13 cellular contexts compared by ENCODE assay signal in genomic region chr7:148540041-148540738, GRCh38. TPM values are rescaled to one million over a fixed set of nuclear protein-coding genes. Genes with fewer than 3 reads are reported as not detected.
DNase-seq lines count a peak whose midpoint lies in the region; ATAC-seq, FAIRE-seq and TF ChIP-seq lines count a peak whose summit lies in the region.
"Had no signal": no experiment of that assay in that cellular context is flagged by ENCODE, and none has a peak within 500 bp of the region (broad histone marks: within the 10 kb centered on the region; RNA-seq: fewer than 3 reads in every experiment).

No MANE protein-coding gene starts in this region.

- H3F3A ChIP-seq in MM.1S (ENCODE audit: insufficient read depth, low read length): no peaks in the 10 kb centered on the region; the same call in 1 of the 2 replicates

- H3K79me2 ChIP-seq in fibroblast of lung (ENCODE audit: control insufficient read depth, insufficient read depth, low read length) (no peaks in the 10 kb centered on the region), MM.1S (ENCODE audit: low read length) (no peaks in the 10 kb centered on the region)

- H3K9ac ChIP-seq in fibroblast of lung (ENCODE audit: insufficient read depth, low read length) (no peak overlapping the region), MM.1S (ENCODE audit: low read length) (no peak overlapping the region)

- H2AFZ ChIP-seq in fibroblast of lung (ENCODE audit: low read length) (peak overlapping the region; percentile 18), MM.1S (ENCODE audit: low read length) (no peak overlapping the region)

- peak overlapping the region in 1 of 4 experiments; percentile 20 for H3K4me3 ChIP-seq in fibroblast of lung (replicated peaks in 1 of 4; ENCODE audit: control extremely low read depth in 1 of 4, insufficient read depth in 1 of 4, low read depth in 3 of 4, low read length in 4 of 4)
- no peak overlapping the region for H3K4me3 ChIP-seq in MM.1S (ENCODE audit: low read length)
- H3K4me3 ChIP-seq: lung, SJCRH30 had no signal

- H4K20me1 ChIP-seq in fibroblast of lung (ENCODE audit: control insufficient read depth, extremely low read depth, insufficient read depth, low read length) (no peaks in the 10 kb centered on the region), MM.1S (ENCODE audit: insufficient read depth, low read length) (no peaks in the 10 kb centered on the region)

- H3K4me1 ChIP-seq in fibroblast of lung (ENCODE audit: control insufficient read depth, extremely low read depth, insufficient read depth, low read length): peaks cover 4% of the 10 kb centered on the region
- H3K4me1 ChIP-seq in MM.1S (ENCODE audit: low read length): no peaks in the 10 kb centered on the region
- H3K4me1 ChIP-seq: SJCRH30 had no signal

- TF ChIP-seq CTCF in fibroblast of lung (conservative IDR thresholded peaks at IDR 0.05 in 1 of 2, IDR thresholded peaks at IDR 0.05 in 1 of 2; ENCODE audit: low read depth in 1 of 2, low read length in 2 of 2): no peak
- TF ChIP-seq CTCF in MM.1S (IDR thresholded peaks at IDR 0.05; ENCODE audit: low read length): no peak

- H3K27me3 ChIP-seq in fibroblast of lung (ENCODE audit: control insufficient read depth, insufficient read depth, low read length): no peaks in the 10 kb centered on the region
- H3K27me3 ChIP-seq in MM.1S (replicated peaks; ENCODE audit: insufficient read depth, low read length): no peaks in the 10 kb centered on the region

- H3K27ac ChIP-seq in fibroblast of lung (ENCODE audit: insufficient read depth, low read length) (peak overlapping the region; percentile 66), MM.1S (ENCODE audit: low read length) (no peak overlapping the region)
- H3K27ac ChIP-seq: SJCRH30 had no signal

- H3K36me3 ChIP-seq in fibroblast of lung (ENCODE audit: control insufficient read depth, insufficient read depth, low read length) (no peaks in the 10 kb centered on the region), MM.1S (replicated peaks; ENCODE audit: insufficient read depth, low read length) (no peaks in the 10 kb centered on the region)
- H3K36me3 ChIP-seq: SJCRH30 had no signal

- H3K4me2 ChIP-seq in fibroblast of lung (ENCODE audit: extremely low read depth, insufficient read depth, low read length): peak overlapping the region; percentile 46
- H3K4me2 ChIP-seq in MM.1S (ENCODE audit: low read depth, low read length): no peak overlapping the region

- H3K9me2 ChIP-seq in MM.1S (replicated peaks; ENCODE audit: insufficient read depth, low read length): no peaks in the 10 kb centered on the region

- H3K9me3 ChIP-seq in fibroblast of lung (ENCODE audit: control insufficient read depth, insufficient read depth, low read depth, low read length) (no peaks in the 10 kb centered on the region), MM.1S (replicated peaks; ENCODE audit: insufficient read depth, low read length) (no peaks in the 10 kb centered on the region)
- H3K9me3 ChIP-seq: SJCRH30 had no signal

- FAIRE-seq in RCC 7860 (lab: Jason Lieb, UNC): peak; percentile 84

- ATAC-seq in GM18520 (IDR thresholded peaks at IDR 0.05; ENCODE audit: unreplicated experiment) (no peak), GM18502 (IDR thresholded peaks at IDR 0.05; ENCODE audit: poor library complexity, unreplicated experiment) (no peak), GM18861 (IDR thresholded peaks at IDR 0.05; ENCODE audit: unreplicated experiment) (no peak)

- DNase-seq in Ammon's horn (ENCODE audit: low spot score) (peak; percentile 33), RCC 7860 (ENCODE audit: low spot score) (peak; percentile 73), fibroblast of lung (ENCODE audit: low read depth in 2 of 2) (peak; percentile 62 to 79), myocyte (ENCODE audit: low read depth) (peak; percentile 65), MM.1S (no peak)
- DNase-seq: CD4-positive, CD25-positive, alpha-beta regulatory T cell; NCI-H1048; SJCRH30; stimulated activated CD4-positive, alpha-beta T cell treated with anti-CD3 and anti-CD28 coated beads, Interleukin-2, amount 100 ng/mL, for 24 hours had no signal

RNA-seq across cellular contexts. Expression of gene C7orf33, which starts 50.4 kb away (rescaled TPM):
- total RNA-seq in fibroblast of lung (not detected in 2 replicates), myocyte (not detected in 2 replicates)
- not detected in 2 replicates for polyA plus RNA-seq in fibroblast of lung
- not detected in 2 replicates for polyA plus RNA-seq in fibroblast of lung (2012)
- not detected in 2 replicates for polyA minus RNA-seq in fibroblast of lung (ENCODE audit: low replicate concordance)
- not detected for polyA plus RNA-seq in myocyte (2012)
- total RNA-seq: CD4-positive, CD25-positive, alpha-beta regulatory T cell; lung had no signal
- polyA plus RNA-seq: CD4-positive, CD25-positive, alpha-beta regulatory T cell; lung had no signal
